In the genomic region with DNA sequence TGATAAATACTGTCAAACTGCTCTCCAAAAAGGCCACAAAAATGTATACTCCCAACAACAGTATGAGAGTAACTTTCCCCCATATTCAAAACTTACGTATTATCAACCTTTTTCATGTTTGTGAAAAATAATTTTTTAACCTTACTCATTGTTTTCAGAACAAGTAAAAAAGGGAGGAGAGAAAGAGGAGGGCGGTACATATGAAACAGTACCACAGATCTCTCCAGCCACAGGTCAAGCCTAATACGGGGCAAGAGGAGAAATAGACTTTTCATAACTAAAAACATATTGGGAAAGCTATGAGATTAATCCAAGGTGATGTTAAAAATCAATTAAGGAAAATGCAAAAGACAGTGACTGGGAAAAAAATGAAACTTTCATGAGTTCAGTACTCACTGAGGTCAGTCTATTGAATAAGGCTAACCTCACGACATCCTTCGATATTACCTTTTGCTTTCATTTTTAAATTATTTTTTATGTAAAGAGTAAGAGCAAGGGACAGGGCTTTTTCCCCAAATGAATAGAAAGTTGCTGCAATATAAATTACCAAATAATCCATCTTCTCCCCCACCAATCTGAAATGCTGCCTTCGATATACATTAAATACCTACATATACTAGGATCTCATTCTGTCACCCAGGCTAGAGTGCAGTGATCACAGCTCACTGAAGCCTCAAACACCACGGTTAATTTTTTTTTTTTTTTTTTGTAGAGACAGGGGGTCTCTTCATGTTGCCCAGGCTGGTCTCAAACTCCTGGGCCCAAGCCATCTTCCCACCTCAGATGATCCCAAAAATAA, we compare ENCODE assay signal across 1 cellular context.
TF ChIP-seq lines count a peak whose summit lies in the region.

No MANE protein-coding gene starts in this region.

TF ChIP-seq in HepG2, 621 proteins besides CTCF, POLR2A, EP300 and RAD21:
- no peak for TF ChIP-seq ZZZ3 (CRISPR knock-in tag; IDR thresholded peaks at IDR 0.05; ENCODE audit: borderline replicate concordance)
- TF ChIP-seq ZNF775 (CRISPR knock-in tag; IDR thresholded peaks at IDR 0.05; ENCODE audit: borderline replicate concordance), result no peak
- TF ChIP-seq TOE1 (CRISPR knock-in tag; IDR thresholded peaks at IDR 0.05), result no peak
- TF ChIP-seq, protein P1, sequence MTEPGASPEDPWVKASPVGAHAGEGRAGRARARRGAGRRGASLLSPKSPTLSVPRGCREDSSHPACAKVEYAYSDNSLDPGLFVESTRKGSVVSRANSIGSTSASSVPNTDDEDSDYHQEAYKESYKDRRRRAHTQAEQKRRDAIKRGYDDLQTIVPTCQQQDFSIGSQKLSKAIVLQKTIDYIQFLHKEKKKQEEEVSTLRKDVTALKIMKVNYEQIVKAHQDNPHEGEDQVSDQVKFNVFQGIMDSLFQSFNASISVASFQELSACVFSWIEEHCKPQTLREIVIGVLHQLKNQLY (CRISPR knock-in tag; IDR thresholded peaks at IDR 0.05), result no peak
- TF ChIP-seq ZNF556 (CRISPR knock-in tag; IDR thresholded peaks at IDR 0.05; ENCODE audit: borderline replicate concordance), result no peak
- TF ChIP-seq DDIT3 (CRISPR knock-in tag; IDR thresholded peaks at IDR 0.05), result no peak
- no peak for TF ChIP-seq ZNF577 (CRISPR knock-in tag; IDR thresholded peaks at IDR 0.05; ENCODE audit: borderline replicate concordance, low read depth)
- TF ChIP-seq PHF21A (CRISPR knock-in tag; IDR thresholded peaks at IDR 0.05), result no peak
- TF ChIP-seq, protein P2, sequence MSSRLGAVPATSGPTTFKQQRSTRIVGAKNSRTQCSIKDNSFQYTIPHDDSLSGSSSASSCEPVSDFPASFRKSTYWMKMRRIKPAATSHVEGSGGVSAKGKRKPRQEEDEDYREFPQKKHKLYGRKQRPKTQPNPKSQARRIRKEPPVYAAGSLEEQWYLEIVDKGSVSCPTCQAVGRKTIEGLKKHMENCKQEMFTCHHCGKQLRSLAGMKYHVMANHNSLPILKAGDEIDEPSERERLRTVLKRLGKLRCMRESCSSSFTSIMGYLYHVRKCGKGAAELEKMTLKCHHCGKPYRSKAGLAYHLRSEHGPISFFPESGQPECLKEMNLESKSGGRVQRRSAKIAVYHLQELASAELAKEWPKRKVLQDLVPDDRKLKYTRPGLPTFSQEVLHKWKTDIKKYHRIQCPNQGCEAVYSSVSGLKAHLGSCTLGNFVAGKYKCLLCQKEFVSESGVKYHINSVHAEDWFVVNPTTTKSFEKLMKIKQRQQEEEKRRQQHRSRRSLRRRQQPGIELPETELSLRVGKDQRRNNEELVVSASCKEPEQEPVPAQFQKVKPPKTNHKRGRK (CRISPR knock-in tag; IDR thresholded peaks at IDR 0.05), result no peak
